Comparison of ENCODE assay signal across 30 cellular contexts in genomic region chr9:18942801-18943200, GRCh38.
"Had no signal": no experiment of that assay in that cellular context is flagged by ENCODE, and none has a peak within 500 bp of the region (broad histone marks: within the 10 kb centered on the region; RNA-seq: fewer than 3 reads in every experiment).

No MANE protein-coding gene starts in this region.

- ATAC-seq: activated CD4-positive, alpha-beta T cell treated with anti-CD3 and anti-CD28 coated beads for 36 hours; activated CD8-positive, alpha-beta memory T cell treated with anti-CD3 and anti-CD28 coated beads, Interleukin-2, amount 10 ng/mL, durations not matched to agents 7 days and 5 days; activated CD8-positive, alpha-beta T cell treated with anti-CD3 and anti-CD28 coated beads, Interleukin-2, amount 10 ng/mL, durations not matched to agents 7 days and 5 days; body of pancreas; gastroesophageal sphincter; T-helper 17 cell had no signal

- H3K9me3 ChIP-seq: adrenal gland, body of pancreas, esophagus squamous epithelium, gastroesophageal sphincter, heart right ventricle had no signal

- H3K36me3 ChIP-seq: adrenal gland, esophagus squamous epithelium, gastroesophageal sphincter, heart right ventricle had no signal

- H3K27me3 ChIP-seq: adrenal gland, body of pancreas, esophagus squamous epithelium, gastroesophageal sphincter had no signal

- H3K27ac ChIP-seq: adrenal gland, body of pancreas, dorsolateral prefrontal cortex, esophagus squamous epithelium, gastroesophageal sphincter had no signal

- DNase-seq: activated CD4-positive, alpha-beta memory T cell treated with anti-CD3 and anti-CD28 coated beads for 36 hours; activated CD4-positive, alpha-beta T cell treated with anti-CD3 and anti-CD28 coated beads for 36 hours; activated CD4-positive, alpha-beta T cell treated with anti-CD3 and anti-CD28 coated beads, Interleukin-2, amount 10 ng/mL, durations not matched to agents 24 days and 14 days; activated CD4-positive, CD25-positive, alpha-beta regulatory T cell; activated CD4-positive, CD25-positive, alpha-beta regulatory T cell treated with anti-CD3 and anti-CD28 coated beads, Interleukin-2, amount 50 U/mL, for 72 hours; activated CD8-positive, alpha-beta memory T cell treated with anti-CD3 and anti-CD28 coated beads, Interleukin-2, amount 10 ng/mL, durations not matched to agents 7 days and 5 days; activated CD8-positive, alpha-beta memory T cell treated with anti-CD3 and anti-CD28 coated beads, Interleukin-2, amount 50 U/mL, for 4 hours; activated CD8-positive, alpha-beta T cell treated with anti-CD3 and anti-CD28 coated beads, Interleukin-2, amount 10 ng/mL, durations not matched to agents 7 days and 5 days; activated effector memory CD4-positive, alpha-beta T cell treated with anti-CD3 and anti-CD28 coated beads, Interleukin-2, amount 50 U/mL, for 16 hours; activated naive CD4-positive, alpha-beta T cell treated with anti-CD3 and anti-CD28 coated beads for 36 hours; activated naive CD8-positive, alpha-beta T cell treated with anti-CD3 and anti-CD28 coated beads for 36 hours; activated naive CD8-positive, alpha-beta T cell treated with anti-CD3 and anti-CD28 coated beads, Interleukin-2, amount 50 U/mL, for 24 hours; activated T-cell treated with anti-CD3 and anti-CD28 coated beads, Interleukin-2, amount 50 U/mL, for 1 hour; activated T-cell treated with anti-CD3 and anti-CD28 coated beads, Interleukin-2, amount 50 U/mL, for 48 hours; adrenal gland; amygdala; aorta; body of pancreas; caudate nucleus; cortex of kidney; dorsolateral prefrontal cortex; effector memory CD4-positive, alpha-beta T cell; endodermal cell; esophagus squamous epithelium; foreskin melanocyte; T-helper 1 cell; T-helper 17 cell; T1000 had no signal

- H3K4me3 ChIP-seq: adrenal gland, body of pancreas, dorsolateral prefrontal cortex, esophagus squamous epithelium, gastroesophageal sphincter, heart right ventricle had no signal

- H3K4me1 ChIP-seq: adrenal gland, body of pancreas, esophagus squamous epithelium, gastroesophageal sphincter had no signal
